ENCODE assay signal across 6 cellular contexts in genomic region chr17:7046127-7046724, GRCh38. TPM values are rescaled to one million over a fixed set of nuclear protein-coding genes. Genes with fewer than 3 reads are reported as not detected.
A peak's percentile ranks its signal among the peaks of the same experiment; 100 is the strongest.
DNase-seq lines count a peak whose midpoint lies in the region; ATAC-seq and TF ChIP-seq lines count a peak whose summit lies in the region.

No MANE protein-coding gene starts in this region.

- no peaks in the 10 kb centered on the region for H3K9me3 ChIP-seq in PC-9 (ENCODE audit: insufficient read depth, low read depth)
- H3K9me3 ChIP-seq in aorta (ENCODE audit: control insufficient read depth, low read length): no peaks in the 10 kb centered on the region

- H3K36me3 ChIP-seq in PC-9 (ENCODE audit: low read depth): no peaks in the 10 kb centered on the region
- no peaks in the 10 kb centered on the region for H3K36me3 ChIP-seq in aorta (ENCODE audit: control insufficient read depth in 1 of 2, insufficient read depth in 2 of 2, low read length in 1 of 2)

- H3K4me1 ChIP-seq in PC-9 (replicated peaks; ENCODE audit: insufficient read depth): peaks cover 48% of the 10 kb centered on the region
- H3K4me1 ChIP-seq in aorta (ENCODE audit: control insufficient read depth in 1 of 2, insufficient read depth in 2 of 2, low read length in 2 of 2): no peaks in the 10 kb centered on the region

- DNase-seq in COR-L47 (lab: John Stamatoyannopoulos, UW): peak; percentile 21
- peak; percentile 96 for DNase-seq in PC-9
- peak; percentile 38 for DNase-seq in stimulated activated CD4-positive, alpha-beta T cell treated with anti-CD3 and anti-CD28 coated beads, Interleukin-1b, Interleukin-23, amount 100 ng/mL, for 48 hours
- DNase-seq in aorta: no peak

- POLR2A ChIA-PET in PC-9 (lab: Charles Lee; ENCODE audit: unreplicated experiment): interaction anchor here (0.5 to 0.9 kb wide), 9 partner anchors 11 to 380 kb away, joined by 3 to 16 read pairs (median 5); partner anchors contain the start of gene SLC16A13

- peak overlapping the region; percentile 78 for H2AFZ ChIP-seq in PC-9

- peak; percentile 27; the same call in 1 of the 2 replicates for TF ChIP-seq CTCF in PC-9 (conservative IDR thresholded peaks at IDR 0.05)

- no peaks in the 10 kb centered on the region for H4K20me1 ChIP-seq in PC-9 (ENCODE audit: insufficient read depth)

- 10% methylated on average over 15 of the region's 15 CpGs for WGBS in aorta, 2 donors

- BruUV-seq in PC-9 (replicated peaks; lab: Mats Ljungman, UMichigan): no TSS peak

- peaks cover 35% of the 10 kb centered on the region for H3F3A ChIP-seq in PC-9 (ENCODE audit: insufficient read depth, low read depth)

- no peaks in the 10 kb centered on the region for H3K79me2 ChIP-seq in PC-9 (ENCODE audit: low read depth)

- CTCF ChIA-PET in PC-9 (lab: Charles Lee): interaction anchor here (0.6 to 1.9 kb wide), 10 partner anchors 10 to 801 kb away, joined by 3 to 12 read pairs (median 4); partner anchors contain the start of genes ACADVL, DLG4, NEURL4 and SLC16A13

- H3K9me2 ChIP-seq in PC-9 (ENCODE audit: insufficient read depth): no peaks in the 10 kb centered on the region

- H3K4me3 ChIP-seq in PC-9 (peak overlapping the region; percentile 55), aorta (ENCODE audit: low read length in 2 of 2) (no peak overlapping the region)

- H3K27me3 ChIP-seq in PC-9 (ENCODE audit: insufficient read depth, low read depth) (no peaks in the 10 kb centered on the region), aorta (ENCODE audit: control insufficient read depth in 1 of 2, insufficient read depth in 2 of 2, low read length in 1 of 2) (no peaks in the 10 kb centered on the region)

- H3K27ac ChIP-seq in PC-9 (peak overlapping the region; percentile 97), aorta (ENCODE audit: low read depth in 1 of 2, low read length in 2 of 2) (no peak overlapping the region)

- intact Hi-C loops in PC-9 (cut with micrococcal nuclease; ENCODE audit: unreplicated experiment): loop anchor here (1.0 to 10.0 kb wide), 8 partner anchors 90 to 996 kb away; partner anchors contain the start of genes MPDU1, TP53 and WRAP53
- intact Hi-C loops in aorta (cut with DNase I): loop anchor here in 1 of 2 donors (10.0 kb wide), 1 partner anchor 249 kb away; the partner anchor contains the start of gene YBX2

- peak overlapping the region; percentile 81 for H3K4me2 ChIP-seq in PC-9

- peak; percentile 87 for ATAC-seq in esophagus mucosa
- no peak for ATAC-seq in aorta (ENCODE audit: low FRiP score)
- ATAC-seq in HG02885 (IDR thresholded peaks at IDR 0.05; ENCODE audit: poor library complexity, unreplicated experiment): no peak

RNA-seq across cellular contexts. Expression of gene SLC16A11, which starts 2.3 kb away (rescaled TPM):
- total RNA-seq in PC-9 (2021) (not detected in 2 replicates), esophagus mucosa (0.60 TPM), aorta (1 to 10 TPM in 1 of 2 donors, under 1 TPM in 1; 0.26 to 1.3 TPM)
- not detected for polyA plus RNA-seq in aorta

RNA-seq across cellular contexts. Expression of gene SLC16A13, which starts 10.4 kb away (rescaled TPM):
- total RNA-seq in PC-9 (2021) (33.4 and 40.6 TPM in 2 replicates), esophagus mucosa (11.8 TPM), aorta (1 to 10 TPM; 1.3 to 2.5 TPM)
- polyA plus RNA-seq in aorta: 1 to 10 TPM in 1 of 2 donors, not detected in 1; 1.0 TPM

RNA-seq across cellular contexts. Expression of gene BCL6B, which starts 23.4 kb away (rescaled TPM):
- total RNA-seq in PC-9 (2021): 0.28 and 0.48 TPM in 2 replicates
- 3.7 TPM for total RNA-seq in esophagus mucosa
- total RNA-seq in aorta: 10 to 100 TPM; 16.4 to 31.4 TPM
- polyA plus RNA-seq in aorta: 1 to 10 TPM in 1 of 2 donors, under 1 TPM in 1; 0.63 to 1.3 TPM

RNA-seq across cellular contexts. Expression of gene RNASEK, which starts 33.8 kb away (rescaled TPM):
- total RNA-seq in PC-9 (2021) (196 and 301 TPM in 2 replicates), esophagus mucosa (126 TPM), aorta (100 to 1,000 TPM; 157 to 163 TPM)
- 100 to 1,000 TPM; 390 to 401 TPM for polyA plus RNA-seq in aorta

RNA-seq across cellular contexts. Expression of gene CLEC10A, which starts 33.8 kb away (rescaled TPM):
- not detected in 2 replicates for total RNA-seq in PC-9 (2021)
- total RNA-seq in esophagus mucosa: 0.92 TPM
- 10 to 100 TPM in 1 of 2 donors, 1 to 10 TPM in 1; 7.7 to 29.1 TPM for total RNA-seq in aorta
- 1 to 10 TPM; 1.9 to 2.4 TPM for polyA plus RNA-seq in aorta

Comparison
In these comparisons a context has a peak if more than half of its experiments do, and no peak if none do; other contexts are left out.
1. DNase-seq: peak in COR-L47 (single experiment), PC-9 (2 of 2) and stimulated activated CD4-positive, alpha-beta T cell treated with anti-CD3 and anti-CD28 coated beads, Interleukin-1b, Interleukin-23, amount 100 ng/mL, for 48 hours (single experiment); none in aorta (0 of 2).